ENCODE assay signal across 8 cellular contexts in genomic region chr11:128718064-128718463, GRCh38. TPM values are rescaled to one million over a fixed set of nuclear protein-coding genes. Genes with fewer than 3 reads are reported as not detected.
DNase-seq lines count a peak whose midpoint lies in the region; FAIRE-seq and TF ChIP-seq lines count a peak whose summit lies in the region.
"Had no signal": no experiment of that assay in that cellular context is flagged by ENCODE, and none has a peak within 500 bp of the region (broad histone marks: within the 10 kb centered on the region; RNA-seq: fewer than 3 reads in every experiment).

No MANE protein-coding gene starts in this region.

- CTCF ChIA-PET in H1 (lab: Charles Lee; ENCODE audit: partially characterized antibody) = interaction anchor here (0.6 to 1.9 kb wide), 5 partner anchors 10 to 1149 kb away, joined by 3 to 10 read pairs (median 5); no protein-coding TSS in a partner anchor

- H4K20me1 ChIP-seq in H1 (replicated peaks in 1 of 2; ENCODE audit: control insufficient read depth in 1 of 2, insufficient read depth in 2 of 2, low read length in 2 of 2) = no peaks in the 10 kb centered on the region

- H2BK5ac ChIP-seq in H1 (ENCODE audit: low read depth, low read length) = peak overlapping the region; percentile 40; the same call in 1 of the 2 replicates

- no peak overlapping the region for H3K4ac ChIP-seq in H1 (replicated peaks; ENCODE audit: insufficient read length, low read depth, low read length)

- 42% methylated on average over 3 of the region's 3 CpGs; no CpG with 5 or more reads in 1 of the 2 experiments for WGBS in H1 (ENCODE audit: extremely low coverage in 1 of 2, insufficient coverage in 1 of 2, insufficient read length in 1 of 2, insufficient replicate concordance in 2 of 2, low coverage in 1 of 2, low lambda C conversion rate in 2 of 2, missing lambda C conversion rate in 1 of 2), 2 experiments

- H3K23ac ChIP-seq in H1 (ENCODE audit: insufficient read length) = no peak overlapping the region

- no peak for TF ChIP-seq EP300 in H1 (IDR thresholded peaks at IDR 0.05; ENCODE audit: borderline replicate concordance in 1 of 2, low read depth in 2 of 2, low read length in 2 of 2)

- peak; percentile 62 for FAIRE-seq in GM19239 (lab: Jason Lieb, UNC)
- no peak for FAIRE-seq in H1 (lab: Jason Lieb, UNC)

- H3K4me2 ChIP-seq in H1 (ENCODE audit: insufficient read depth in 1 of 2, low read depth in 2 of 2, low read length in 2 of 2) = no peak overlapping the region; a peak in 1 of 4 replicates

- H3K4me1 ChIP-seq in H1 (replicated peaks in 1 of 4; ENCODE audit: control insufficient read depth in 3 of 4, insufficient read depth in 4 of 4, low read length in 3 of 4) = peaks cover 5 to 25% (median 22%) of the 10 kb centered on the region in 4 experiments

- H3K79me1 ChIP-seq in H1 (ENCODE audit: low read depth, low read length) = no peaks in the 10 kb centered on the region

- H3K79me2 ChIP-seq in H1 (ENCODE audit: control insufficient read depth in 1 of 2, insufficient read depth in 2 of 2, low read length in 2 of 2) = no peaks in the 10 kb centered on the region

- H2BK15ac ChIP-seq in H1 (ENCODE audit: low read length) = no peak overlapping the region

- no peak for TF ChIP-seq POLR2A in NB4 (IDR thresholded peaks at IDR 0.05; ENCODE audit: extremely low read depth, insufficient read length)
- TF ChIP-seq POLR2A in H1 (IDR thresholded peaks at IDR 0.05; ENCODE audit: control extremely low read depth in 1 of 2, low read depth in 2 of 2, low read length in 2 of 2) = no peak

- no peaks in the 10 kb centered on the region for H3K36me3 ChIP-seq in H1 (ENCODE audit: control insufficient read depth in 2 of 4, insufficient read depth in 4 of 4, low read length in 3 of 4)

- no peak overlapping the region for H2AFZ ChIP-seq in H1 (ENCODE audit: low read length)

- no peak overlapping the region for H3K14ac ChIP-seq in H1 (ENCODE audit: insufficient read length)

- H3K23me2 ChIP-seq in H1 (ENCODE audit: low read depth, low read length) = no peaks in the 10 kb centered on the region

- H2AK5ac ChIP-seq in H1 (ENCODE audit: low read depth, low read length) = no peak overlapping the region; the same call in 1 of the 2 replicates

- H3K18ac ChIP-seq in H1 (ENCODE audit: extremely low read depth, low read length) = peak overlapping the region; percentile 72; the same call in 1 of the 2 replicates

- no peak overlapping the region for H3K9ac ChIP-seq in H1 (replicated peaks in 1 of 4; ENCODE audit: extremely low read depth in 1 of 4, low read depth in 3 of 4, low read length in 3 of 4)

- H3K56ac ChIP-seq in H1 (replicated peaks; ENCODE audit: insufficient read length, low read depth, low read length) = no peak overlapping the region

- no peaks in the 10 kb centered on the region for H3K9me3 ChIP-seq in H1 (ENCODE audit: insufficient read depth in 2 of 2, low read depth in 1 of 2, low read length in 1 of 2)

- peak overlapping the region; percentile 29; the same call in 1 of the 2 replicates for H2BK20ac ChIP-seq in H1 (ENCODE audit: low read length)

- peak overlapping the region; percentile 26 for H3K4me3 ChIP-seq in NB4 (ENCODE audit: low read depth, low read length)
- no peak overlapping the region for H3K4me3 ChIP-seq in H1 (ENCODE audit: extremely low read depth in 1 of 4, insufficient read depth in 2 of 4, low read depth in 3 of 4, low read length in 4 of 4)
- no peak overlapping the region for H3K4me3 ChIP-seq in skin epidermis

- no peak for DNase-seq in GM19239 (ENCODE audit: insufficient read length, low spot score)
- no peak for DNase-seq in NB4 (ENCODE audit: low read depth)
- no peak for DNase-seq in H1 (ENCODE audit: low read depth in 1 of 2, low spot score in 2 of 2)
- no peak for DNase-seq in iPS-NIHi7 (ENCODE audit: extremely low spot score)
- DNase-seq in D341Med (ENCODE audit: low spot score) = no peak
- no peak for DNase-seq in activated CD4-positive, alpha-beta T cell treated with anti-CD3 and anti-CD28 coated beads for 1 hour
- DNase-seq: NCI-H2081 treated with DMSO at 0.1 percent for 48 hours had no signal

- no peak overlapping the region for H2BK120ac ChIP-seq in H1 (replicated peaks; ENCODE audit: low read depth, low read length)

- no peak overlapping the region for H4K5ac ChIP-seq in H1 (ENCODE audit: insufficient read length, low read depth, low read length)

- POLR2A ChIA-PET in H1 (lab: Charles Lee; ENCODE audit: partially characterized antibody) = interaction anchor here (1.0 to 1.8 kb wide), 3 partner anchors 12 to 27 kb away, joined by 3 to 9 read pairs (median 3); no protein-coding TSS in a partner anchor

- TF ChIP-seq RAD21 in H1 (IDR thresholded peaks at IDR 0.05 in 1 of 2, conservative IDR thresholded peaks at IDR 0.05 in 1 of 2; ENCODE audit: low read depth in 2 of 2, low read length in 2 of 2) = no peak

- H4K91ac ChIP-seq in H1 (replicated peaks; ENCODE audit: insufficient read length, low read length) = no peak overlapping the region

- TF ChIP-seq CTCF in NB4 (IDR thresholded peaks at IDR 0.05; ENCODE audit: low read depth, low read length) (no peak), H1 (IDR thresholded peaks at IDR 0.05; ENCODE audit: control extremely low read depth in 1 of 3, insufficient read depth in 1 of 3, low read depth in 1 of 3, low read length in 3 of 3) (no peak)

- H3K27ac ChIP-seq in H1 (ENCODE audit: low read depth, low read length) = no peak overlapping the region
- H3K27ac ChIP-seq in skin epidermis = peak overlapping the region in 16 of 21 experiments; percentile 27 to 92 (median 62)

- H3K27me3 ChIP-seq in H1 (replicated peaks in 1 of 4; ENCODE audit: control insufficient read depth in 3 of 4, extremely low read depth in 1 of 4, insufficient read depth in 3 of 4, low read length in 3 of 4) = peaks cover 0 to 2% (median 0%) of the 10 kb centered on the region in 4 experiments; a peak in 2 of 7 replicates

- H2BK12ac ChIP-seq in H1 (ENCODE audit: low read depth, low read length) = no peak overlapping the region

- no peak overlapping the region for H4K8ac ChIP-seq in H1 (ENCODE audit: extremely low read depth, insufficient read depth, low read length)

TF ChIP-seq in H1, 55 proteins besides CTCF, POLR2A, EP300 and RAD21:
- TF ChIP-seq KDM1A (IDR thresholded peaks at IDR 0.05; ENCODE audit: borderline replicate concordance, low read length) (0 out of 2 replicates have a peak, but pooled peaks have one; percentile 27), POLR2AphosphoS5 (IDR thresholded peaks at IDR 0.05; ENCODE audit: low read depth, low read length) (no peak), TCF12 (IDR thresholded peaks at IDR 0.05; ENCODE audit: low read depth, low read length) (no peak), E2F6 (IDR thresholded peaks at IDR 0.05) (no peak), POU5F1 (IDR thresholded peaks at IDR 0.05; ENCODE audit: low read depth, low read length) (peak; percentile 50; the same call in 1 of the 2 replicates), SIX5 (IDR thresholded peaks at IDR 0.05; ENCODE audit: low read depth, low read length) (no peak), BCL11A (IDR thresholded peaks at IDR 0.05; ENCODE audit: low read depth in 2 of 2, low read length in 2 of 2) (no peak), EGR1 (IDR thresholded peaks at IDR 0.05; ENCODE audit: borderline replicate concordance, low read depth, low read length) (no peak)

RNA-seq across cellular contexts. Expression of gene FLI1, which starts 24.2 kb away (rescaled TPM):
- total RNA-seq in H1 (2021; fragmentation: NEBNext Ultra II Directional; extraction: Animal tissue kit (Norgen Biotek cat#: 25700)) = 0.22 and 0.29 TPM in 2 replicates
- 0.18 and 0.30 TPM in 2 replicates for polyA plus RNA-seq in H1 (2011; rRNA removed)
- 0.21 TPM for polyA plus RNA-seq in H1 (2011; cell fraction: cytosol; rRNA removed)
- 0.14 TPM for polyA plus RNA-seq in H1 (2011; cell fraction: nucleus; rRNA removed)
- polyA plus RNA-seq in H1 (2012, experiment 1 of 2) = 0.15 to 0.58 TPM (median 0.43 TPM) in 3 of 4 replicates, not detected in the other
- polyA plus RNA-seq in H1 (2012, experiment 2 of 2) = 0.04 TPM
- 0.18 TPM for polyA plus RNA-seq in H1 (2013, experiment 1 of 2)
- polyA plus RNA-seq in H1 (2013, experiment 2 of 2) = 0.24 TPM
- 0.38 and 1.5 TPM in 2 replicates for polyA minus RNA-seq in H1 (2011; rRNA and poly(A)+ RNA removed)
- not detected for polyA minus RNA-seq in H1 (2011; cell fraction: cytosol; rRNA and poly(A)+ RNA removed)
- 0.50 TPM for polyA minus RNA-seq in H1 (2011; cell fraction: nucleus; rRNA and poly(A)+ RNA removed)
